In genomic region chr18:48725596-48725995, GRCh38 we compare ENCODE assay signal across 16 cellular contexts.
"Had no signal": no experiment of that assay in that cellular context is flagged by ENCODE, and none has a peak within 500 bp of the region (broad histone marks: within the 10 kb centered on the region; RNA-seq: fewer than 3 reads in every experiment).

No MANE protein-coding gene starts in this region.

- H3K27ac ChIP-seq: gastrocnemius medialis, neural progenitor cell, pancreas, right lobe of liver, spleen, tibial artery, upper lobe of left lung, uterus had no signal

- H3K4me1 ChIP-seq: pancreas, right lobe of liver, spleen, uterus had no signal

- H3K4me2 ChIP-seq: neural progenitor cell had no signal

- H3K36me3 ChIP-seq: gastrocnemius medialis, neural progenitor cell, pancreas, spleen, uterus had no signal

- ATAC-seq: naive thymus-derived CD8-positive, alpha-beta T cell; pancreas; right lobe of liver; stimulated activated memory B cell treated with anti-CD40 and anti-IgM and Interleukin-4, amounts not matched to agents 10 μg/mL and 1 μg/mL and 100 μg/mL, for 72 hours had no signal

- H3K4me3 ChIP-seq: gastrocnemius medialis, neural progenitor cell, pancreas, right lobe of liver, spleen, tibial artery, upper lobe of left lung, uterus had no signal

- H3K27me3 ChIP-seq: gastrocnemius medialis, neural progenitor cell, pancreas, right lobe of liver, spleen, tibial artery, upper lobe of left lung, uterus had no signal

- H3K9me3 ChIP-seq: gastrocnemius medialis, pancreas, right lobe of liver, tibial artery, upper lobe of left lung, uterus had no signal

- H3K9ac ChIP-seq: neural progenitor cell had no signal

- DNase-seq: dermis blood vessel endothelial cell; gastrocnemius medialis; left colon; mammary epithelial cell; naive thymus-derived CD8-positive, alpha-beta T cell; pancreas; spleen; stimulated activated CD4-positive, alpha-beta T cell treated with anti-CD3 and anti-CD28 coated beads, Interleukin-15, amount 100 ng/mL, for 24 hours; stimulated activated CD4-positive, alpha-beta T cell treated with anti-CD3 and anti-CD28 coated beads, Interleukin-1b, Interleukin-23, amount 100 ng/mL, for 48 hours; stimulated activated CD4-positive, alpha-beta T cell treated with anti-CD3 and anti-CD28 coated beads, Interleukin-4, amount 100 ng/mL, for 24 hours; tibial artery; upper lobe of left lung; uterus had no signal

- H2AFZ ChIP-seq: neural progenitor cell had no signal
